In the genomic region with DNA sequence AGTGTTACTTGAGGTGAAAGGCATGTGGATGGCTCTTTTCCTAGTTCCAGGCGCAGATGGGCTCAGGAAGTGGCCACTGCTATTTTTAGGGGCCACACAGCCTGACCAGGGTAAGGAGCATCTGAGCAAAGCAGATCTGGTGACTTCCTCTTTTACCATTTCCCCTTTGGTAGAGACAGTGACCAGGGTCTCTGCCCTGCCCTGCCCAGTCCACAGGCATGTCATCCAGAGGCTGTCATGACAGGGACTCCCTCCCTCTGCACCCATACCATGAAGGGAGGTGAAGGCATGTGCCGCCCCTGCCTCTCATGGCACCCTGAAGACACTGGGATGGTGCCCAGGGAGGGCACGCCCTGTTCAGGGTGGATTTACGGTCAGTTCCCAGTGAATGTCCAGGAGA, we compare ENCODE assay signal across 12 cellular contexts.
DNase-seq lines count a peak whose midpoint lies in the region; ATAC-seq and TF ChIP-seq lines count a peak whose summit lies in the region.
"Had no signal": no experiment of that assay in that cellular context is flagged by ENCODE, and none has a peak within 500 bp of the region (broad histone marks: within the 10 kb centered on the region; RNA-seq: fewer than 3 reads in every experiment).

No MANE protein-coding gene starts in this region.

- peaks cover 72% of the 10 kb centered on the region for H3K4me1 Mint-ChIP-seq in dendritic cell treated with granulocyte-macrophage colony-stimulating factor and Interleukin-4, amounts not matched to agents 40 ng/mL and 50 ng/mL, for 4 days (ENCODE audit: low read depth)
- peaks cover 22% of the 10 kb centered on the region for H3K4me1 Mint-ChIP-seq in nephron

- H3K27ac Mint-ChIP-seq in dendritic cell treated with granulocyte-macrophage colony-stimulating factor and Interleukin-4, amounts not matched to agents 40 ng/mL and 50 ng/mL, for 4 days = peak overlapping the region; percentile 88
- no peak overlapping the region for H3K27ac Mint-ChIP-seq in nephron
- H3K27ac Mint-ChIP-seq: activated CD8-positive, alpha-beta memory T cell treated with anti-CD3 and anti-CD28 coated beads, Interleukin-2, amount 10 ng/mL, durations not matched to agents 7 days and 5 days; activated naive CD8-positive, alpha-beta T cell treated with anti-CD3 and anti-CD28 coated beads for 36 hours had no signal

- no peaks in the 10 kb centered on the region for H3K27me3 Mint-ChIP-seq in dendritic cell treated with granulocyte-macrophage colony-stimulating factor and Interleukin-4, amounts not matched to agents 40 ng/mL and 50 ng/mL, for 4 days
- H3K27me3 Mint-ChIP-seq in nephron (ENCODE audit: low read depth) = no peaks in the 10 kb centered on the region
- H3K27me3 Mint-ChIP-seq: activated CD8-positive, alpha-beta memory T cell treated with anti-CD3 and anti-CD28 coated beads, Interleukin-2, amount 10 ng/mL, durations not matched to agents 7 days and 5 days; activated naive CD8-positive, alpha-beta T cell treated with anti-CD3 and anti-CD28 coated beads for 36 hours had no signal

- no peak overlapping the region for H3K4me3 ChIP-seq in NB4 (ENCODE audit: low read depth, low read length)

- DNase-seq in AML-193 (lab: John Stamatoyannopoulos, UW) (peak; percentile 45 to 48), NB4 (ENCODE audit: low read depth) (peak; percentile 70), NCI-H2171 (lab: John Stamatoyannopoulos, UW) (no peak)
- no peak for DNase-seq in activated effector memory CD4-positive, alpha-beta T cell treated with Interleukin-2 at 50 U/mL for 16 hours
- DNase-seq: activated CD8-positive, alpha-beta memory T cell treated with anti-CD3 and anti-CD28 coated beads, Interleukin-2, amount 10 ng/mL, durations not matched to agents 7 days and 5 days; activated naive CD8-positive, alpha-beta T cell treated with anti-CD3 and anti-CD28 coated beads for 36 hours; cortex of kidney; NCI-H446 treated with DMSO at 0.1 percent for 48 hours had no signal

- intact Hi-C loops in dendritic cell treated with granulocyte-macrophage colony-stimulating factor and Interleukin-4, amounts not matched to agents 40 ng/mL and 50 ng/mL, for 4 days (cut with micrococcal nuclease) = loop anchor here (1.0 to 5.0 kb wide), 2 partner anchors 10 to 65 kb away; a partner anchor contains a TSS

- H3K4me3 Mint-ChIP-seq in dendritic cell treated with granulocyte-macrophage colony-stimulating factor and Interleukin-4, amounts not matched to agents 40 ng/mL and 50 ng/mL, for 4 days = peak overlapping the region; percentile 95
- H3K4me3 Mint-ChIP-seq in nephron = peak overlapping the region; percentile 23 to 98 (median 48)
- H3K4me3 Mint-ChIP-seq: activated naive CD8-positive, alpha-beta T cell treated with anti-CD3 and anti-CD28 coated beads for 36 hours had no signal

- no peak for TF ChIP-seq CTCF in NB4 (IDR thresholded peaks at IDR 0.05; ENCODE audit: low read depth, low read length)
- TF ChIP-seq CTCF in nephron (IDR thresholded peaks at IDR 0.05; ENCODE audit: unreplicated experiment in 3 of 3) = no peak

- H3K36me3 Mint-ChIP-seq in dendritic cell treated with granulocyte-macrophage colony-stimulating factor and Interleukin-4, amounts not matched to agents 40 ng/mL and 50 ng/mL, for 4 days (ENCODE audit: low read depth) = peaks cover 57% of the 10 kb centered on the region
- H3K36me3 Mint-ChIP-seq in nephron (ENCODE audit: low read depth) = peaks cover 11% of the 10 kb centered on the region
- H3K36me3 Mint-ChIP-seq: activated naive CD8-positive, alpha-beta T cell treated with anti-CD3 and anti-CD28 coated beads for 36 hours had no signal

- TF ChIP-seq POLR2A in NB4 (IDR thresholded peaks at IDR 0.05; ENCODE audit: extremely low read depth, insufficient read length) = no peak

- no peaks in the 10 kb centered on the region for H3K9me3 Mint-ChIP-seq in dendritic cell treated with granulocyte-macrophage colony-stimulating factor and Interleukin-4, amounts not matched to agents 40 ng/mL and 50 ng/mL, for 4 days
- H3K9me3 Mint-ChIP-seq in nephron = no peaks in the 10 kb centered on the region
- H3K9me3 Mint-ChIP-seq: activated naive CD8-positive, alpha-beta T cell treated with anti-CD3 and anti-CD28 coated beads for 36 hours had no signal

- ATAC-seq in GM19463 (IDR thresholded peaks at IDR 0.05; ENCODE audit: unreplicated experiment) (no peak), HG03108 (IDR thresholded peaks at IDR 0.05; ENCODE audit: unreplicated experiment) (no peak)
- ATAC-seq: activated CD8-positive, alpha-beta memory T cell treated with anti-CD3 and anti-CD28 coated beads, Interleukin-2, amount 10 ng/mL, durations not matched to agents 7 days and 5 days had no signal

Comparison
In these comparisons a context has a peak if more than half of its experiments do, and no peak if none do; other contexts are left out.
1. DNase-seq: peak in AML-193 (2 of 2) and NB4 (single experiment); none in activated effector memory CD4-positive, alpha-beta T cell treated with Interleukin-2 at 50 U/mL for 16 hours (single experiment) and NCI-H2171 (single experiment).